ENCODE assay signal across 1 cellular context in genomic region chr7:1193593-1194424, GRCh38.
A peak's percentile ranks its signal among the peaks of the same experiment; 100 is the strongest.
TF ChIP-seq lines count a peak whose summit lies in the region.

No MANE protein-coding gene starts in this region.

TF ChIP-seq in H1, 55 proteins besides CTCF, POLR2A, EP300 and RAD21 (continued from another document):
- TF ChIP-seq TAF7 (optimal IDR thresholded peaks at IDR 0.05; ENCODE audit: borderline replicate concordance, low read depth, low read length) (no peak), E2F6 (IDR thresholded peaks at IDR 0.05) (peak; percentile 45; the same call in 1 of the 2 replicates), TBP (IDR thresholded peaks at IDR 0.05; ENCODE audit: low read depth, low read length) (peak; percentile 65; the same call in 1 of the 2 replicates), SP2 (IDR thresholded peaks at IDR 0.05; ENCODE audit: low read length) (no peak), TAF1 (IDR thresholded peaks at IDR 0.05; ENCODE audit: low read depth, low read length) (no peak), MAX (IDR thresholded peaks at IDR 0.05) (peak; percentile 79), ATF2 (IDR thresholded peaks at IDR 0.05; ENCODE audit: low read length) (no peak), KDM1A (IDR thresholded peaks at IDR 0.05; ENCODE audit: borderline replicate concordance, low read length) (no peak), HDAC2 (IDR thresholded peaks at IDR 0.05; ENCODE audit: borderline replicate concordance in 1 of 2, low read depth in 2 of 2, low read length in 2 of 2) (no peak), SIX5 (IDR thresholded peaks at IDR 0.05; ENCODE audit: low read depth, low read length) (no peak)
